Comparison of ENCODE assay signal across 8 cellular contexts in the genomic region with DNA sequence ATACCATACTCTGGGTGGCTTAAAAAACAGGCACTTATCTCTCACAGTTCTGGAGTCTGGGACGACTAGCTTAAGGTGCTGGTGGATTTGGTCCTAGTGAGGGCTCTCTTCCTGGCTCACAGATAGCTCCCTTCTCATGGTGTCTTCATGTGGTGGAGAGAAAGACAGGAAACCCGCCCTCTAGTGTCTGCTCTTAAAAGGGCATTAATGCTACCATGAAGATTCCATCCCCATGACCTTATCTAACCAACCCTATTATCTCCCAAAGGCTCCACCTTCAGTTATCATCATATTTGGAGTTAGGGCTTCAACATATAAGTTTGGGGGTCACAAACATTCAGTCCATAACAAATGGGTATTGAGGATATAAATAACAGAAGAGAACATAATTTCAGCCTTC.
DNase-seq lines count a peak whose midpoint lies in the region; ATAC-seq, FAIRE-seq and TF ChIP-seq lines count a peak whose summit lies in the region.

No MANE protein-coding gene starts in this region.

- intact Hi-C loops in CD14-positive monocyte (cut with micrococcal nuclease) = no loop called here
- intact Hi-C loops in endothelial cell of umbilical vein (cut with micrococcal nuclease) = loop anchor here (1.0 kb wide), 1 partner anchor 209 kb away; no protein-coding TSS in a partner anchor

- peak; percentile 77 for FAIRE-seq in endothelial cell of umbilical vein (lab: Jason Lieb, UNC)

- no peaks in the 10 kb centered on the region for H3K9me1 ChIP-seq in endothelial cell of umbilical vein (replicated peaks; ENCODE audit: control insufficient read depth, extremely low read depth, insufficient read depth, low read length)

- H3K4me2 ChIP-seq in MM.1S (ENCODE audit: low read depth, low read length) (no peak overlapping the region), endothelial cell of umbilical vein (ENCODE audit: insufficient read depth, low read length) (no peak overlapping the region)

- H4K20me1 ChIP-seq in MM.1S (ENCODE audit: insufficient read depth, low read length) (no peaks in the 10 kb centered on the region), endothelial cell of umbilical vein (replicated peaks; ENCODE audit: control insufficient read depth, extremely low read depth, insufficient read depth, low read length) (no peaks in the 10 kb centered on the region)

- no peak overlapping the region for H2AFZ ChIP-seq in MM.1S (ENCODE audit: low read length)
- H2AFZ ChIP-seq in endothelial cell of umbilical vein (ENCODE audit: low read depth, low read length) = no peak overlapping the region

- H3K36me3 ChIP-seq in MM.1S (replicated peaks; ENCODE audit: insufficient read depth, low read length) (no peaks in the 10 kb centered on the region), endothelial cell of umbilical vein (ENCODE audit: control insufficient read depth in 2 of 2, extremely low read depth in 1 of 2, insufficient read depth in 2 of 2, low read length in 2 of 2) (no peaks in the 10 kb centered on the region), MG63 (no peaks in the 10 kb centered on the region)

- no peaks in the 10 kb centered on the region for H3K27me3 Mint-ChIP-seq in CD14-positive monocyte (ENCODE audit: low read depth in 3 of 3)

- H3K27ac ChIP-seq in MM.1S (ENCODE audit: low read length) = no peak overlapping the region
- H3K27ac ChIP-seq in endothelial cell of umbilical vein (ENCODE audit: insufficient read depth, low read depth, low read length) = no peak overlapping the region

- DNase-seq in CD14-positive monocyte (ENCODE audit: low spot score) (no peak), MM.1S (peak; percentile 32), endothelial cell of umbilical vein (ENCODE audit: low read depth, low spot score) (peak; percentile 38), omental fat pad (ENCODE audit: low spot score) (no peak), cerebellum (ENCODE audit: low spot score) (no peak), MG63 (no peak)
- no peak for DNase-seq in NK-92 treated with Interleukin-12 subunit alpha and Interleukin-12 subunit beta, amount 100 ng/mL, for 24 hours (lab: John Stamatoyannopoulos, UW)

- H3K9me2 ChIP-seq in MM.1S (replicated peaks; ENCODE audit: insufficient read depth, low read length) = no peaks in the 10 kb centered on the region

- peak; percentile 77 for ATAC-seq in GM21381 (IDR thresholded peaks at IDR 0.05; ENCODE audit: unreplicated experiment)
- no peak for ATAC-seq in omental fat pad (ENCODE audit: low FRiP score)

- H3K79me2 ChIP-seq in MM.1S (ENCODE audit: low read length) (no peaks in the 10 kb centered on the region), endothelial cell of umbilical vein (ENCODE audit: control insufficient read depth, insufficient read depth, low read length) (no peaks in the 10 kb centered on the region)

- H3K9me3 ChIP-seq in MM.1S (replicated peaks; ENCODE audit: insufficient read depth, low read length) (no peaks in the 10 kb centered on the region), endothelial cell of umbilical vein (replicated peaks; ENCODE audit: control insufficient read depth, insufficient read depth, low read length) (no peaks in the 10 kb centered on the region), MG63 (no peaks in the 10 kb centered on the region)

- peaks cover under 1% of the 10 kb centered on the region for H3K4me1 Mint-ChIP-seq in CD14-positive monocyte

- dilution Hi-C loops in endothelial cell of umbilical vein (cut with MboI; ENCODE audit: extremely low pct_ligation_motif_present, low sequenced_read_pairs) = no loop called here

- no peaks in the 10 kb centered on the region for H3K36me3 Mint-ChIP-seq in CD14-positive monocyte

- peaks cover 0 to 2% (median 0%) of the 10 kb centered on the region in 7 donors for H3K9me3 Mint-ChIP-seq in CD14-positive monocyte

- TF ChIP-seq CTCF in CD14-positive monocyte (IDR thresholded peaks at IDR 0.05) (peak; percentile 62), MM.1S (IDR thresholded peaks at IDR 0.05; ENCODE audit: low read length) (peak; percentile 47), endothelial cell of umbilical vein (IDR thresholded peaks at IDR 0.05; ENCODE audit: extremely low read depth in 1 of 2, insufficient read depth in 1 of 2, low read depth in 1 of 2, low read length in 2 of 2) (peak; percentile 46 to 66), omental fat pad (IDR thresholded peaks at IDR 0.05) (no peak)

- H3K4me1 ChIP-seq in MM.1S (ENCODE audit: low read length) = no peaks in the 10 kb centered on the region
- H3K4me1 ChIP-seq in endothelial cell of umbilical vein (ENCODE audit: control insufficient read depth, extremely low read depth, insufficient read depth, low read length) = no peaks in the 10 kb centered on the region

- no peaks in the 10 kb centered on the region for H3K27me3 ChIP-seq in MM.1S (replicated peaks; ENCODE audit: insufficient read depth, low read length)
- H3K27me3 ChIP-seq in endothelial cell of umbilical vein (ENCODE audit: control insufficient read depth in 2 of 2, insufficient read depth in 2 of 2, low read length in 2 of 2) = no peaks in the 10 kb centered on the region
- no peaks in the 10 kb centered on the region for H3K27me3 ChIP-seq in MG63

- no peak overlapping the region for H3K27ac Mint-ChIP-seq in CD14-positive monocyte

- no peaks in the 10 kb centered on the region for H3F3A ChIP-seq in MM.1S (ENCODE audit: insufficient read depth, low read length)

- H3K4me3 ChIP-seq in MM.1S (ENCODE audit: low read length) (no peak overlapping the region), endothelial cell of umbilical vein (replicated peaks in 1 of 3; ENCODE audit: insufficient read depth in 1 of 3, low read depth in 1 of 3, low read length in 3 of 3) (no peak overlapping the region), MG63 (no peak overlapping the region)

- CTCF ChIA-PET in endothelial cell of umbilical vein (lab: Charles Lee) = interaction anchor here (0.6 to 4.0 kb wide), 33 partner anchors 8 to 605 kb away, joined by 3 to 251 read pairs (median 4); partner anchors contain the start of gene UGGT2

- no TSS peak for BruUV-seq in endothelial cell of umbilical vein (replicated peaks; lab: Mats Ljungman, UMichigan)

- no peak for TF ChIP-seq POLR2A in endothelial cell of umbilical vein (IDR thresholded peaks at IDR 0.05; ENCODE audit: low read depth, low read length)

- POLR2A ChIA-PET in endothelial cell of umbilical vein (lab: Charles Lee) = no interaction called here

- H3K9ac ChIP-seq in MM.1S (ENCODE audit: low read length) = no peak overlapping the region
- no peak overlapping the region for H3K9ac ChIP-seq in endothelial cell of umbilical vein (replicated peaks; ENCODE audit: extremely low read depth, insufficient read depth, low read length)

- no peak overlapping the region for H3K4me3 Mint-ChIP-seq in CD14-positive monocyte

TF ChIP-seq in endothelial cell of umbilical vein, 7 proteins besides CTCF, POLR2A, EP300 and RAD21:
- TF ChIP-seq FOS (IDR thresholded peaks at IDR 0.05; ENCODE audit: borderline replicate concordance, insufficient read depth, low read length) = no peak
- TF ChIP-seq POLR2AphosphoS5 (IDR thresholded peaks at IDR 0.05; ENCODE audit: insufficient read depth, low read depth, low read length) = no peak
- TF ChIP-seq GATA2 (IDR thresholded peaks at IDR 0.05; ENCODE audit: insufficient read depth, insufficient read length, low read depth, low read length) = no peak
- TF ChIP-seq, protein P1, sequence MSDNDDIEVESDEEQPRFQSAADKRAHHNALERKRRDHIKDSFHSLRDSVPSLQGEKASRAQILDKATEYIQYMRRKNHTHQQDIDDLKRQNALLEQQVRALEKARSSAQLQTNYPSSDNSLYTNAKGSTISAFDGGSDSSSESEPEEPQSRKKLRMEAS (IDR thresholded peaks at IDR 0.05; ENCODE audit: insufficient read depth, insufficient read length) = no peak
- no peak for TF ChIP-seq EZH2 (IDR thresholded peaks at IDR 0.05; ENCODE audit: borderline replicate concordance, low read depth, low read length, severe bottlenecking)
- TF ChIP-seq MYC (IDR thresholded peaks at IDR 0.05; ENCODE audit: low read depth, low read length) = no peak
- TF ChIP-seq JUN (IDR thresholded peaks at IDR 0.05; ENCODE audit: borderline replicate concordance, insufficient read depth, insufficient read length, low read depth) = no peak

Comparison
In these comparisons a context has a peak if more than half of its experiments do, and no peak if none do; other contexts are left out.
1. DNase-seq: peak in MM.1S (single experiment) and endothelial cell of umbilical vein (single experiment); none in CD14-positive monocyte (single experiment), omental fat pad (single experiment), NK-92 treated with Interleukin-12 subunit alpha and Interleukin-12 subunit beta, amount 100 ng/mL, for 24 hours (single experiment), cerebellum (single experiment) and MG63 (single experiment).
2. CTCF ChIP-seq: peak in CD14-positive monocyte (single experiment), MM.1S (single experiment) and endothelial cell of umbilical vein (2 of 2); none in omental fat pad (0 of 3).